Comparison of ENCODE assay signal across 20 cellular contexts in the genomic region with DNA sequence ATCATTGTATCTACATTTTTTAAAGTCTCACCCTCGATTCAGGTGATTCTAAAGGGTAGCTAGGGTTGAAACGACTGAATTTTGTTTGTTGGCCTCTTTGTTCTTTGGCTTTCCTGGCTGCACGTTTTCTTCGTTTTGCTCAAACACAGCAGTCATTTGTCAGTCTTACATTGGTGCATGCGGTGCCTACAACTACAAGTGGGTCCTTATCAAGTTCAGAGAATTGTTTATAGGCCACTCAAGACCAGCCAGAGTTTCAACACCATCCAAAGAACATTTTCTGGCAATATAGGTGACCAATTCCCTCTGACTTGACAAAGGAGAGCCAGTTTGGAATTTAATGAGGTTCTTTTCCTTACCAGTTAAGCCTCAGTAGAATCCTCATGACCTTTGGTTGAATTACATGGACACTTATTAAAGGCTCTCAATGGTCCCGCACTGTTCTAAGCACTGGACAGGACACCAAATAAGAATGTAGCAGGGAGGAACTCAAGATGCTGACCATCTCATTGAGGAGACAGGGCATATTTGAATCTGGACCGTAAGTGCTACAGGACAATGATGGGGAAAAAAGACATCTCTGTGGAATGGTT.
DNase-seq lines count a peak whose midpoint lies in the region; ATAC-seq, FAIRE-seq and TF ChIP-seq lines count a peak whose summit lies in the region.
"Had no signal": no experiment of that assay in that cellular context is flagged by ENCODE, and none has a peak within 500 bp of the region (broad histone marks: within the 10 kb centered on the region; RNA-seq: fewer than 3 reads in every experiment).

No MANE protein-coding gene starts in this region.

- TF ChIP-seq POLR2A in HepG2 (IDR thresholded peaks at IDR 0.05; ENCODE audit: insufficient read depth in 1 of 2, low read depth in 2 of 2, low read length in 2 of 2): no peak
- no peak for TF ChIP-seq POLR2A in right lobe of liver (IDR thresholded peaks at IDR 0.05)
- TF ChIP-seq POLR2A in GM18505 (IDR thresholded peaks at IDR 0.05; ENCODE audit: borderline replicate concordance, extremely low read depth, insufficient read depth, insufficient read length): no peak

- peaks cover 95% of the 10 kb centered on the region for H3K79me2 ChIP-seq in HepG2 (ENCODE audit: insufficient read depth, low read length)

- 0 out of 2 replicates have a peak overlapping the region, but pooled peaks have one; percentile 8 for H3K4me2 ChIP-seq in HepG2 (ENCODE audit: low read depth, low read length)
- H3K4me2 ChIP-seq: A549 had no signal

- H3K27ac ChIP-seq in HepG2 (ENCODE audit: extremely low read length, insufficient read depth, low read length) (no peak overlapping the region), right lobe of liver (no peak overlapping the region), left lung (no peak overlapping the region), psoas muscle (peak overlapping the region; percentile 1)
- H3K27ac ChIP-seq: A549, GM23248 had no signal

- no peak for TF ChIP-seq EP300 in HepG2 (IDR thresholded peaks at IDR 0.05; ENCODE audit: low read depth in 2 of 2, low read length in 2 of 2)
- TF ChIP-seq EP300 in HepG2 (CRISPR knock-in tag; IDR thresholded peaks at IDR 0.05; ENCODE audit: borderline replicate concordance): no peak

- H3K36me3 ChIP-seq in HepG2 (replicated peaks in 1 of 2; ENCODE audit: control insufficient read depth in 1 of 2, insufficient read depth in 2 of 2, low read length in 2 of 2) (peaks cover 20 to 57% of the 10 kb centered on the region in 2 experiments), right lobe of liver (peaks cover 0 to 37% (median 3%) of the 10 kb centered on the region in 4 donors), left lung (no peaks in the 10 kb centered on the region), psoas muscle (ENCODE audit: insufficient read depth in 1 of 2, low read depth in 1 of 2) (peaks cover 0 to 4% of the 10 kb centered on the region in 2 donors)

- TF ChIP-seq CTCF in HepG2 (CRISPR knock-in tag; IDR thresholded peaks at IDR 0.05): no peak
- no peak for TF ChIP-seq CTCF in right lobe of liver (IDR thresholded peaks at IDR 0.05)
- no peak for TF ChIP-seq CTCF in left lung (IDR thresholded peaks at IDR 0.05)
- TF ChIP-seq CTCF in psoas muscle (IDR thresholded peaks at IDR 0.05): no peak

- intact Hi-C loops in HepG2 (cut with micrococcal nuclease; ENCODE audit: unreplicated experiment) (no loop called here), right lobe of liver (cut with DNase I) (no loop called here), left lung (cut with DNase I) (no loop called here), psoas muscle (cut with DNase I) (no loop called here), posterior cingulate gyrus (cut with DNase I) (no loop called here)

- WGBS in HepG2 (ENCODE audit: low lambda C conversion rate): 93% methylated on average over 7 of the region's 7 CpGs
- 84% methylated on average over 7 of the region's 7 CpGs for WGBS in right lobe of liver (ENCODE audit: insufficient coverage, low coverage, low lambda C conversion rate, missing lambda C conversion rate)
- WGBS in psoas muscle, 3 donors: 55 to 80% (median 57%) methylated on average over 7 of the region's 7 CpGs

- ATAC-seq in HepG2: no peak
- ATAC-seq in right lobe of liver: no peak
- peak; percentile 90 for ATAC-seq in left lung
- peak in 2 of 4 donors; percentile 65 to 66 for ATAC-seq in psoas muscle
- ATAC-seq in HG03565 (IDR thresholded peaks at IDR 0.05; ENCODE audit: unreplicated experiment): no peak
- ATAC-seq in GM18505 (IDR thresholded peaks at IDR 0.05; ENCODE audit: unreplicated experiment): no peak
- no peak for ATAC-seq in GM21786 (IDR thresholded peaks at IDR 0.05; ENCODE audit: unreplicated experiment)
- ATAC-seq: A549, HCT116, K562 had no signal

- DNase-seq in HepG2 (ENCODE audit: low spot score): no peak
- no peak for DNase-seq in right lobe of liver
- no peak for DNase-seq in left lung
- DNase-seq in psoas muscle: no peak
- DNase-seq in posterior cingulate gyrus: no peak
- DNase-seq: C1 segment of cervical spinal cord, DMS 273 treated with DMSO at 0.1 percent for 48 hours, GF-D8, GM23248, NCI-H1417 treated with DMSO at 0.1 percent for 48 hours, NCI-H2081, NCI-H2227 treated with DMSO at 0.1 percent for 48 hours, NCI-H524 treated with DMSO at 0.1 percent for 48 hours had no signal

- BruUV-seq in HepG2 (replicated peaks; lab: Mats Ljungman, UMichigan): no TSS peak

- no peaks in the 10 kb centered on the region for H3K9me3 ChIP-seq in HepG2 (ENCODE audit: low read length)
- no peaks in the 10 kb centered on the region for H3K9me3 ChIP-seq in right lobe of liver
- no peaks in the 10 kb centered on the region for H3K9me3 ChIP-seq in left lung
- no peaks in the 10 kb centered on the region for H3K9me3 ChIP-seq in psoas muscle
- H3K9me3 ChIP-seq: A549 had no signal

- peaks cover 83% of the 10 kb centered on the region for H4K20me1 ChIP-seq in HepG2 (ENCODE audit: insufficient read depth, low read length)

- no peak overlapping the region for H3K9ac ChIP-seq in HepG2 (ENCODE audit: insufficient read depth, low read depth, low read length)
- H3K9ac ChIP-seq: GM23248 had no signal

- in situ Hi-C loops in HepG2 (cut with HindIII; ENCODE audit: extremely low pct_ligation_motif_present, low pct_unique_long_range_greater_than_20kb): no loop called here

- CTCF ChIA-PET in HepG2 (lab: Yijun Ruan, JAX; ENCODE audit: low intra/inter-chr PET ratio, low total read pairs): no interaction called here

- no peak for FAIRE-seq in HepG2 (lab: Jason Lieb, UNC)
- FAIRE-seq: A549, GM12891, K562 had no signal

- TF ChIP-seq RAD21 in HepG2 (CRISPR knock-in tag; IDR thresholded peaks at IDR 0.05): no peak

- H3K4me3 ChIP-seq in HepG2 (replicated peaks in 1 of 3; ENCODE audit: insufficient read depth in 1 of 3, low read depth in 2 of 3, low read length in 3 of 3) (no peak overlapping the region), right lobe of liver (no peak overlapping the region), left lung (no peak overlapping the region), psoas muscle (no peak overlapping the region)
- H3K4me3 ChIP-seq: A549, GM23248, K562 had no signal

- H3K27me3 ChIP-seq in HepG2 (ENCODE audit: control insufficient read depth in 1 of 2, insufficient read depth in 2 of 2, low read length in 2 of 2) (no peaks in the 10 kb centered on the region), right lobe of liver (no peaks in the 10 kb centered on the region), left lung (no peaks in the 10 kb centered on the region), psoas muscle (ENCODE audit: insufficient read depth in 3 of 3, low read length in 2 of 3) (no peaks in the 10 kb centered on the region)

- no peak overlapping the region for H2AFZ ChIP-seq in HepG2 (ENCODE audit: low read length)
- H2AFZ ChIP-seq: GM23248 had no signal

- POLR2A ChIA-PET in HepG2 (lab: Yijun Ruan, JAX): interaction anchor here (0.8 to 2.0 kb wide), 5 partner anchors 12 to 49 kb away, joined by 3 to 8 read pairs (median 3); no protein-coding TSS in a partner anchor

- H3K4me1 ChIP-seq in HepG2 (ENCODE audit: insufficient read depth, low read length): peaks cover 90% of the 10 kb centered on the region
- H3K4me1 ChIP-seq in right lobe of liver: peaks cover 0 to 43% (median 10%) of the 10 kb centered on the region in 4 donors
- peaks cover 0 to 4% of the 10 kb centered on the region in 2 donors for H3K4me1 ChIP-seq in left lung
- H3K4me1 ChIP-seq in psoas muscle: peaks cover 43% of the 10 kb centered on the region

TF ChIP-seq in HepG2, 621 proteins besides CTCF, POLR2A, EP300 and RAD21:
- TF ChIP-seq ZNF335 (CRISPR knock-in tag; IDR thresholded peaks at IDR 0.05) (0 out of 2 replicates have a peak, but pooled peaks have one; percentile 2), ZNF878 (CRISPR knock-in tag; IDR thresholded peaks at IDR 0.05) (no peak)
